1 cellular context compared by ENCODE assay signal in genomic region chr1:42177551-42177981, GRCh38.
A peak's percentile ranks its signal among the peaks of the same experiment; 100 is the strongest.
TF ChIP-seq lines count a peak whose summit lies in the region.

No MANE protein-coding gene starts in this region.

TF ChIP-seq in HEK293, 187 proteins besides CTCF, POLR2A, EP300 and RAD21 (continued from another document and continues in another):
- TF ChIP-seq ZSCAN23 (tag by site-specific recombination; IDR thresholded peaks at IDR 0.05) = no peak
- no peak for TF ChIP-seq ZNF558 (tag by site-specific recombination; IDR thresholded peaks at IDR 0.05)
- TF ChIP-seq RBAK (tag by site-specific recombination; IDR thresholded peaks at IDR 0.05) = no peak
- TF ChIP-seq ZNF530 (tag by site-specific recombination; IDR thresholded peaks at IDR 0.05; ENCODE audit: low read depth) = no peak
- TF ChIP-seq ZNF626 (tag by site-specific recombination; IDR thresholded peaks at IDR 0.05) = no peak
- TF ChIP-seq OVOL3 (tag by site-specific recombination; IDR thresholded peaks at IDR 0.05) = peak; percentile 46; the same call in 1 of the 2 replicates
- TF ChIP-seq ZNF473 (tag by site-specific recombination; IDR thresholded peaks at IDR 0.05) = no peak
- TF ChIP-seq ZBTB1 (tag by site-specific recombination; IDR thresholded peaks at IDR 0.05) = no peak
- TF ChIP-seq ZNF785 (tag by site-specific recombination; IDR thresholded peaks at IDR 0.05) = no peak
- TF ChIP-seq ZNF658 (tag by site-specific recombination; IDR thresholded peaks at IDR 0.05) = no peak
- no peak for TF ChIP-seq ZNF138 (tag by site-specific recombination; IDR thresholded peaks at IDR 0.05; ENCODE audit: borderline replicate concordance)
- no peak for TF ChIP-seq ZNF16 (tag by site-specific recombination; IDR thresholded peaks at IDR 0.05; ENCODE audit: low read depth)
- TF ChIP-seq ZNF664 (tag by site-specific recombination; IDR thresholded peaks at IDR 0.05) = no peak
- TF ChIP-seq ZNF768 (tag by site-specific recombination; IDR thresholded peaks at IDR 0.05) = no peak
- no peak for TF ChIP-seq ZNF561 (tag by site-specific recombination; IDR thresholded peaks at IDR 0.05; ENCODE audit: borderline replicate concordance)
- TF ChIP-seq ZNF529 (tag by site-specific recombination; IDR thresholded peaks at IDR 0.05; ENCODE audit: insufficient replicate concordance) = no peak
- no peak for TF ChIP-seq REPIN1 (tag by site-specific recombination; IDR thresholded peaks at IDR 0.05; ENCODE audit: low read depth)
- TF ChIP-seq ZNF670 (tag by site-specific recombination; IDR thresholded peaks at IDR 0.05; ENCODE audit: low read depth) = no peak
- no peak for TF ChIP-seq HOXA7 (CRISPR knock-in tag; IDR thresholded peaks at IDR 0.05; ENCODE audit: borderline replicate concordance)
- TF ChIP-seq ZNF777 (tag by site-specific recombination; IDR thresholded peaks at IDR 0.05; ENCODE audit: borderline replicate concordance) = no peak
- no peak for TF ChIP-seq ZNF354C (tag by site-specific recombination; IDR thresholded peaks at IDR 0.05; ENCODE audit: borderline replicate concordance, low read depth)
- TF ChIP-seq ZNF624 (tag by site-specific recombination; IDR thresholded peaks at IDR 0.05) = no peak
- no peak for TF ChIP-seq ZBTB26 (tag by site-specific recombination; optimal IDR thresholded peaks at IDR 0.05)
- 0 out of 2 replicates have a peak, but pooled peaks have one; percentile 23 for TF ChIP-seq ZNF600 (tag by site-specific recombination; IDR thresholded peaks at IDR 0.05)
- TF ChIP-seq ZNF239 (tag by site-specific recombination; IDR thresholded peaks at IDR 0.05) = 0 out of 2 replicates have a peak, but pooled peaks have one; percentile 28
- no peak for TF ChIP-seq ZFP37 (tag by site-specific recombination; IDR thresholded peaks at IDR 0.05)
- no peak for TF ChIP-seq ZNF184 (tag by site-specific recombination; IDR thresholded peaks at IDR 0.05)
- TF ChIP-seq ZFP41 (tag by site-specific recombination; IDR thresholded peaks at IDR 0.05; ENCODE audit: borderline replicate concordance) = no peak
- no peak for TF ChIP-seq ZNF133 (tag by site-specific recombination; IDR thresholded peaks at IDR 0.05)
- peak; percentile 69 for TF ChIP-seq ZNF629 (tag by site-specific recombination; IDR thresholded peaks at IDR 0.05)
- TF ChIP-seq GLI2 (tag by site-specific recombination; IDR thresholded peaks at IDR 0.05; ENCODE audit: borderline replicate concordance, low read depth) = peak; percentile 49; the same call in 1 of the 2 replicates
- no peak for TF ChIP-seq ZNF157 (tag by site-specific recombination; IDR thresholded peaks at IDR 0.05)
- peak; percentile 77 for TF ChIP-seq TSHZ1 (tag by site-specific recombination; IDR thresholded peaks at IDR 0.05; ENCODE audit: borderline replicate concordance)
- TF ChIP-seq ZNF571 (tag by site-specific recombination; IDR thresholded peaks at IDR 0.05) = no peak
- no peak for TF ChIP-seq GLIS2 (tag by site-specific recombination; IDR thresholded peaks at IDR 0.05)
- TF ChIP-seq, protein P1, sequence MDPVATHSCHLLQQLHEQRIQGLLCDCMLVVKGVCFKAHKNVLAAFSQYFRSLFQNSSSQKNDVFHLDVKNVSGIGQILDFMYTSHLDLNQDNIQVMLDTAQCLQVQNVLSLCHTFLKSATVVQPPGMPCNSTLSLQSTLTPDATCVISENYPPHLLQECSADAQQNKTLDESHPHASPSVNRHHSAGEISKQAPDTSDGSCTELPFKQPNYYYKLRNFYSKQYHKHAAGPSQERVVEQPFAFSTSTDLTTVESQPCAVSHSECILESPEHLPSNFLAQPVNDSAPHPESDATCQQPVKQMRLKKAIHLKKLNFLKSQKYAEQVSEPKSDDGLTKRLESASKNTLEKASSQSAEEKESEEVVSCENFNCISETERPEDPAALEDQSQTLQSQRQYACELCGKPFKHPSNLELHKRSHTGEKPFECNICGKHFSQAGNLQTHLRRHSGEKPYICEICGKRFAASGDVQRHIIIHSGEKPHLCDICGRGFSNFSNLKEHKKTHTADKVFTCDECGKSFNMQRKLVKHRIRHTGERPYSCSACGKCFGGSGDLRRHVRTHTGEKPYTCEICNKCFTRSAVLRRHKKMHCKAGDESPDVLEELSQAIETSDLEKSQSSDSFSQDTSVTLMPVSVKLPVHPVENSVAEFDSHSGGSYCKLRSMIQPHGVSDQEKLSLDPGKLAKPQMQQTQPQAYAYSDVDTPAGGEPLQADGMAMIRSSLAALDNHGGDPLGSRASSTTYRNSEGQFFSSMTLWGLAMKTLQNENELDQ (tag by site-specific recombination; IDR thresholded peaks at IDR 0.05; ENCODE audit: low read depth) = no peak
- no peak; the same call in 1 of the 2 replicates for TF ChIP-seq KLF9 (tag by site-specific recombination; IDR thresholded peaks at IDR 0.05; ENCODE audit: low read depth)
- TF ChIP-seq ZNF169 (tag by site-specific recombination; IDR thresholded peaks at IDR 0.05) = no peak
- TF ChIP-seq ZNF837 (tag by site-specific recombination; IDR thresholded peaks at IDR 0.05) = no peak
- TF ChIP-seq PRDM4 (tag by site-specific recombination; IDR thresholded peaks at IDR 0.05) = peak; percentile 84
- TF ChIP-seq ZNF341 (tag by site-specific recombination; IDR thresholded peaks at IDR 0.05; ENCODE audit: low read depth) = peak; percentile 18; the same call in 1 of the 2 replicates
- no peak for TF ChIP-seq ZSCAN30 (tag by site-specific recombination; IDR thresholded peaks at IDR 0.05)
- TF ChIP-seq ZNF776 (tag by site-specific recombination; IDR thresholded peaks at IDR 0.05; ENCODE audit: borderline replicate concordance) = no peak
- TF ChIP-seq, protein P2, sequence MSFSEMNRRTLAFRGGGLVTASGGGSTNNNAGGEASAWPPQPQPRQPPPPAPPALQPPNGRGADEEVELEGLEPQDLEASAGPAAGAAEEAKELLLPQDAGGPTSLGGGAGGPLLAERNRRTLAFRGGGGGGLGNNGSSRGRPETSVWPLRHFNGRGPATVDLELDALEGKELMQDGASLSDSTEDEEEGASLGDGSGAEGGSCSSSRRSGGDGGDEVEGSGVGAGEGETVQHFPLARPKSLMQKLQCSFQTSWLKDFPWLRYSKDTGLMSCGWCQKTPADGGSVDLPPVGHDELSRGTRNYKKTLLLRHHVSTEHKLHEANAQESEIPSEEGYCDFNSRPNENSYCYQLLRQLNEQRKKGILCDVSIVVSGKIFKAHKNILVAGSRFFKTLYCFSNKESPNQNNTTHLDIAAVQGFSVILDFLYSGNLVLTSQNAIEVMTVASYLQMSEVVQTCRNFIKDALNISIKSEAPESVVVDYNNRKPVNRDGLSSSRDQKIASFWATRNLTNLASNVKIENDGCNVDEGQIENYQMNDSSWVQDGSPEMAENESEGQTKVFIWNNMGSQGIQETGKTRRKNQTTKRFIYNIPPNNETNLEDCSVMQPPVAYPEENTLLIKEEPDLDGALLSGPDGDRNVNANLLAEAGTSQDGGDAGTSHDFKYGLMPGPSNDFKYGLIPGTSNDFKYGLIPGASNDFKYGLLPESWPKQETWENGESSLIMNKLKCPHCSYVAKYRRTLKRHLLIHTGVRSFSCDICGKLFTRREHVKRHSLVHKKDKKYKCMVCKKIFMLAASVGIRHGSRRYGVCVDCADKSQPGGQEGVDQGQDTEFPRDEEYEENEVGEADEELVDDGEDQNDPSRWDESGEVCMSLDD (tag by site-specific recombination; IDR thresholded peaks at IDR 0.05) = no peak
- no peak for TF ChIP-seq ZNF140 (tag by site-specific recombination; IDR thresholded peaks at IDR 0.05)
- TF ChIP-seq, protein P3, sequence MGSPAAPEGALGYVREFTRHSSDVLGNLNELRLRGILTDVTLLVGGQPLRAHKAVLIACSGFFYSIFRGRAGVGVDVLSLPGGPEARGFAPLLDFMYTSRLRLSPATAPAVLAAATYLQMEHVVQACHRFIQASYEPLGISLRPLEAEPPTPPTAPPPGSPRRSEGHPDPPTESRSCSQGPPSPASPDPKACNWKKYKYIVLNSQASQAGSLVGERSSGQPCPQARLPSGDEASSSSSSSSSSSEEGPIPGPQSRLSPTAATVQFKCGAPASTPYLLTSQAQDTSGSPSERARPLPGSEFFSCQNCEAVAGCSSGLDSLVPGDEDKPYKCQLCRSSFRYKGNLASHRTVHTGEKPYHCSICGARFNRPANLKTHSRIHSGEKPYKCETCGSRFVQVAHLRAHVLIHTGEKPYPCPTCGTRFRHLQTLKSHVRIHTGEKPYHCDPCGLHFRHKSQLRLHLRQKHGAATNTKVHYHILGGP (tag by site-specific recombination; IDR thresholded peaks at IDR 0.05) = peak; percentile 27; the same call in 1 of the 2 replicates
- TF ChIP-seq ZNF112 (tag by site-specific recombination; IDR thresholded peaks at IDR 0.05) = 0 out of 2 replicates have a peak, but pooled peaks have one; percentile 35
- TF ChIP-seq KLF10 (tag by site-specific recombination; IDR thresholded peaks at IDR 0.05) = no peak
- no peak for TF ChIP-seq ZSCAN16 (tag by site-specific recombination; IDR thresholded peaks at IDR 0.05)
- TF ChIP-seq ZNF76 (tag by site-specific recombination; IDR thresholded peaks at IDR 0.05; ENCODE audit: borderline replicate concordance, low read depth) = no peak
- no peak for TF ChIP-seq ZBTB17 (tag by site-specific recombination; IDR thresholded peaks at IDR 0.05)
- TF ChIP-seq ZNF548 (tag by site-specific recombination; IDR thresholded peaks at IDR 0.05) = no peak
- no peak for TF ChIP-seq ZNF423 (tag by site-specific recombination; IDR thresholded peaks at IDR 0.05)
- peak; percentile 59; the same call in 1 of the 2 replicates for TF ChIP-seq ZNF24 (tag by site-specific recombination; IDR thresholded peaks at IDR 0.05)
- no peak for TF ChIP-seq ZNF48 (tag by site-specific recombination; IDR thresholded peaks at IDR 0.05)
- TF ChIP-seq ZIC2 (tag by site-specific recombination; IDR thresholded peaks at IDR 0.05) = no peak
- TF ChIP-seq KLF1 (tag by site-specific recombination; IDR thresholded peaks at IDR 0.05) = no peak
- TF ChIP-seq ZNF366 (tag by site-specific recombination; conservative IDR thresholded peaks at IDR 0.05) = peak; percentile 74
- TF ChIP-seq ZNF596 (tag by site-specific recombination; IDR thresholded peaks at IDR 0.05) = no peak
- TF ChIP-seq ZNF221 (tag by site-specific recombination; IDR thresholded peaks at IDR 0.05; ENCODE audit: borderline replicate concordance) = no peak
- peak; percentile 57; the same call in 1 of the 2 replicates for TF ChIP-seq PRDM1 (tag by site-specific recombination; IDR thresholded peaks at IDR 0.05)
- TF ChIP-seq, protein P4, sequence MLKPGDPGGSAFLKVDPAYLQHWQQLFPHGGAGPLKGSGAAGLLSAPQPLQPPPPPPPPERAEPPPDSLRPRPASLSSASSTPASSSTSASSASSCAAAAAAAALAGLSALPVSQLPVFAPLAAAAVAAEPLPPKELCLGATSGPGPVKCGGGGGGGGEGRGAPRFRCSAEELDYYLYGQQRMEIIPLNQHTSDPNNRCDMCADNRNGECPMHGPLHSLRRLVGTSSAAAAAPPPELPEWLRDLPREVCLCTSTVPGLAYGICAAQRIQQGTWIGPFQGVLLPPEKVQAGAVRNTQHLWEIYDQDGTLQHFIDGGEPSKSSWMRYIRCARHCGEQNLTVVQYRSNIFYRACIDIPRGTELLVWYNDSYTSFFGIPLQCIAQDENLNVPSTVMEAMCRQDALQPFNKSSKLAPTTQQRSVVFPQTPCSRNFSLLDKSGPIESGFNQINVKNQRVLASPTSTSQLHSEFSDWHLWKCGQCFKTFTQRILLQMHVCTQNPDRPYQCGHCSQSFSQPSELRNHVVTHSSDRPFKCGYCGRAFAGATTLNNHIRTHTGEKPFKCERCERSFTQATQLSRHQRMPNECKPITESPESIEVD (tag by site-specific recombination; IDR thresholded peaks at IDR 0.05) = peak; percentile 78
